Comparison of ENCODE assay signal across 1 cellular context in the genomic region with DNA sequence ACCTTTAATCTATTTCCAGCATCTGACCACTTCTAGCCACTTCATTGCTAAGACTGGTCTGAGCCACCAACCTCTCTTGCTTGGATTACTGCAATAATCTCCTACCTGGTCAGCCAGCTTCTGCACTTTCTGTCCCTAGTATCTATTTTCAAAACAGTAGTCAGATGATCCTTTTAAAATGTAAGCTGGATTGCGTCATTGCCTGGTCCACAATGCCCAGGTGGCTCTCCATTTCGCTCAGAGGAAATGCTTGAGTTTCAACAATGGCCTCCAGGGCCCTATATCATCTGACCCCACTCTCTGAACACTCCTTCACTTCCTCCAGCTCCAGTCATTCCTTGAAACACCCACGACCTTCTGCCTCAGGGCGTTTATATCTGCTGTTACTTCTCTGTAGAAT.
TF ChIP-seq lines count a peak whose summit lies in the region.

No MANE protein-coding gene starts in this region.

TF ChIP-seq in GM12878, 131 proteins besides CTCF, POLR2A, EP300 and RAD21 (continued from another document):
- TF ChIP-seq, protein P1, sequence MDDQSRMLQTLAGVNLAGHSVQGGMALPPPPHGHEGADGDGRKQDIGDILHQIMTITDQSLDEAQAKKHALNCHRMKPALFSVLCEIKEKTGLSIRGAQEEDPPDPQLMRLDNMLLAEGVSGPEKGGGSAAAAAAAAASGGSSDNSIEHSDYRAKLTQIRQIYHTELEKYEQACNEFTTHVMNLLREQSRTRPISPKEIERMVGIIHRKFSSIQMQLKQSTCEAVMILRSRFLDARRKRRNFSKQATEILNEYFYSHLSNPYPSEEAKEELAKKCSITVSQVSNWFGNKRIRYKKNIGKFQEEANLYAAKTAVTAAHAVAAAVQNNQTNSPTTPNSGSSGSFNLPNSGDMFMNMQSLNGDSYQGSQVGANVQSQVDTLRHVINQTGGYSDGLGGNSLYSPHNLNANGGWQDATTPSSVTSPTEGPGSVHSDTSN (IDR thresholded peaks at IDR 0.05; ENCODE audit: insufficient replicate concordance, low read depth, low read length): no peak
- TF ChIP-seq ZNF24 (IDR thresholded peaks at IDR 0.05) (no peak), MEF2B (IDR thresholded peaks at IDR 0.05; ENCODE audit: partially characterized antibody, poor library complexity, severe bottlenecking) (no peak), TCF12 (IDR thresholded peaks at IDR 0.05; ENCODE audit: low read depth, low read length) (no peak), YBX1 (IDR thresholded peaks at IDR 0.05) (no peak), SMAD1 (IDR thresholded peaks at IDR 0.05; ENCODE audit: low read depth, partially characterized antibody) (no peak), CREM (IDR thresholded peaks at IDR 0.05; ENCODE audit: low read depth) (no peak), TCF3 (IDR thresholded peaks at IDR 0.05; ENCODE audit: borderline replicate concordance, insufficient read depth, low read depth, low read length) (no peak), GABPA (IDR thresholded peaks at IDR 0.05; ENCODE audit: low read depth) (no peak), ATF7 (IDR thresholded peaks at IDR 0.05; ENCODE audit: low read depth) (peak; percentile 44; the same call in 1 of the 2 replicates), PAX5 (IDR thresholded peaks at IDR 0.05; ENCODE audit: borderline replicate concordance, low read depth, low read length) (no peak)
- TF ChIP-seq, protein P2, sequence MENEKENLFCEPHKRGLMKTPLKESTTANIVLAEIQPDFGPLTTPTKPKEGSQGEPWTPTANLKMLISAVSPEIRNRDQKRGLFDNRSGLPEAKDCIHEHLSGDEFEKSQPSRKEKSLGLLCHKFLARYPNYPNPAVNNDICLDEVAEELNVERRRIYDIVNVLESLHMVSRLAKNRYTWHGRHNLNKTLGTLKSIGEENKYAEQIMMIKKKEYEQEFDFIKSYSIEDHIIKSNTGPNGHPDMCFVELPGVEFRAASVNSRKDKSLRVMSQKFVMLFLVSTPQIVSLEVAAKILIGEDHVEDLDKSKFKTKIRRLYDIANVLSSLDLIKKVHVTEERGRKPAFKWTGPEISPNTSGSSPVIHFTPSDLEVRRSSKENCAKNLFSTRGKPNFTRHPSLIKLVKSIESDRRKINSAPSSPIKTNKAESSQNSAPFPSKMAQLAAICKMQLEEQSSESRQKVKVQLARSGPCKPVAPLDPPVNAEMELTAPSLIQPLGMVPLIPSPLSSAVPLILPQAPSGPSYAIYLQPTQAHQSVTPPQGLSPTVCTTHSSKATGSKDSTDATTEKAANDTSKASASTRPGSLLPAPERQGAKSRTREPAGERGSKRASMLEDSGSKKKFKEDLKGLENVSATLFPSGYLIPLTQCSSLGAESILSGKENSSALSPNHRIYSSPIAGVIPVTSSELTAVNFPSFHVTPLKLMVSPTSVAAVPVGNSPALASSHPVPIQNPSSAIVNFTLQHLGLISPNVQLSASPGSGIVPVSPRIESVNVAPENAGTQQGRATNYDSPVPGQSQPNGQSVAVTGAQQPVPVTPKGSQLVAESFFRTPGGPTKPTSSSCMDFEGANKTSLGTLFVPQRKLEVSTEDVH (IDR thresholded peaks at IDR 0.05; ENCODE audit: low read depth, partially characterized antibody): no peak
